Comparison of ENCODE assay signal across 10 cellular contexts in genomic region chr12:101924647-101925046, GRCh38. TPM values are rescaled to one million over a fixed set of nuclear protein-coding genes. Genes with fewer than 3 reads are reported as not detected.
DNase-seq lines count a peak whose midpoint lies in the region; ATAC-seq and TF ChIP-seq lines count a peak whose summit lies in the region.
"Had no signal": no experiment of that assay in that cellular context is flagged by ENCODE, and none has a peak within 500 bp of the region (broad histone marks: within the 10 kb centered on the region; RNA-seq: fewer than 3 reads in every experiment).

No MANE protein-coding gene starts in this region.

- ATAC-seq in Right ventricle myocardium inferior, result no peak
- ATAC-seq in right cardiac atrium, result peak; percentile 17 to 28
- peak; percentile 24 for ATAC-seq in upper lobe of right lung
- no peak for ATAC-seq in GM18517 (IDR thresholded peaks at IDR 0.05; ENCODE audit: unreplicated experiment)

- 85% methylated on average over 4 of the region's 4 CpGs for WGBS in right cardiac atrium

- intact Hi-C loops in left ventricle myocardium inferior (cut with micrococcal nuclease) (no loop called here), Right ventricle myocardium inferior (cut with DNase I) (no loop called here), right cardiac atrium (cut with DNase I) (no loop called here), upper lobe of right lung (cut with DNase I) (no loop called here)

- DNase-seq in left ventricle myocardium inferior (no peak), Right ventricle myocardium inferior (ENCODE audit: missing footprints) (no peak), SK-MEL-5 (ENCODE audit: low read depth, low spot score) (peak; percentile 32), right cardiac atrium (no peak), upper lobe of right lung (no peak), KBM-7 (no peak), dedifferentiated amniotic fluid mesenchymal stem cell (ENCODE audit: extremely low spot score) (no peak)
- DNase-seq: WERI-Rb-1 had no signal

- peak overlapping the region; percentile 55 for H3K27ac ChIP-seq in left ventricle myocardium inferior (replicated peaks)
- peak overlapping the region; percentile 88 for H3K27ac ChIP-seq in right cardiac atrium (ENCODE audit: low read length)
- H3K27ac ChIP-seq in upper lobe of right lung, result peak overlapping the region; percentile 19
- H3K27ac ChIP-seq: BLaER1, WERI-Rb-1 had no signal

- no peaks in the 10 kb centered on the region for H3K36me3 ChIP-seq in left ventricle myocardium inferior
- H3K36me3 ChIP-seq in upper lobe of right lung, result peaks cover 21% of the 10 kb centered on the region
- H3K36me3 ChIP-seq: BLaER1, WERI-Rb-1 had no signal

- H3K9me3 ChIP-seq in left ventricle myocardium inferior (replicated peaks) (no peaks in the 10 kb centered on the region), right cardiac atrium (ENCODE audit: control insufficient read depth, low read length) (no peaks in the 10 kb centered on the region), upper lobe of right lung (no peaks in the 10 kb centered on the region)
- H3K9me3 ChIP-seq: BLaER1 had no signal

- H3K4me3 ChIP-seq in left ventricle myocardium inferior, result no peak overlapping the region
- no peak overlapping the region for H3K4me3 ChIP-seq in right cardiac atrium (ENCODE audit: low read length)
- no peak overlapping the region for H3K4me3 ChIP-seq in upper lobe of right lung
- H3K4me3 ChIP-seq: BLaER1 had no signal

- in situ Hi-C loops in SK-MEL-5 (cut with HindIII; ENCODE audit: low pct_unique_long_range_greater_than_20kb, low sequenced_read_pairs), result no loop called here
- in situ Hi-C loops in KBM-7 (cut with MboI; ENCODE audit: low pct_unique_long_range_greater_than_20kb, low sequenced_read_pairs), result loop anchor here (25.0 kb wide), 1 partner anchor 563 kb away; the partner anchor contains the start of gene IGF1

- TF ChIP-seq CTCF in left ventricle myocardium inferior (IDR thresholded peaks at IDR 0.05; ENCODE audit: borderline replicate concordance), result no peak
- TF ChIP-seq CTCF in upper lobe of right lung (IDR thresholded peaks at IDR 0.05), result no peak

- no peaks in the 10 kb centered on the region for H3K27me3 ChIP-seq in left ventricle myocardium inferior (ENCODE audit: low read depth)
- H3K27me3 ChIP-seq in right cardiac atrium (ENCODE audit: control insufficient read depth, insufficient read depth), result no peaks in the 10 kb centered on the region
- H3K27me3 ChIP-seq in upper lobe of right lung, result no peaks in the 10 kb centered on the region
- H3K27me3 ChIP-seq: BLaER1 had no signal

- no peaks in the 10 kb centered on the region for H3K4me1 ChIP-seq in left ventricle myocardium inferior
- H3K4me1 ChIP-seq in right cardiac atrium (ENCODE audit: control insufficient read depth, insufficient read depth, low read length), result no peaks in the 10 kb centered on the region
- peaks cover 7% of the 10 kb centered on the region for H3K4me1 ChIP-seq in upper lobe of right lung
- H3K4me1 ChIP-seq: BLaER1 had no signal

RNA-seq across cellular contexts. Expression of gene DRAM1, which starts 47.3 kb away (rescaled TPM):
- total RNA-seq in left ventricle myocardium inferior, result 5.3 TPM
- total RNA-seq in Right ventricle myocardium inferior, result 6.2 TPM
- total RNA-seq in SK-MEL-5 (2014; rRNA removed; shearing (Covaris generic)), result 8.8 and 9.3 TPM in 2 replicates
- polyA plus RNA-seq in SK-MEL-5 (2015; cell fraction: cytosol; rRNA removed), result 15.2 and 22.8 TPM in 2 replicates
- polyA plus RNA-seq in SK-MEL-5 (2015; cell fraction: nucleus; rRNA removed), result 4.0 and 4.1 TPM in 2 replicates
- total RNA-seq in right cardiac atrium, result 10 to 100 TPM in 1 of 4 donors, 1 to 10 TPM in 3; 6.3 to 13.3 (median 9.0) TPM
- polyA plus RNA-seq in right cardiac atrium, result 4.7 TPM
- 162 TPM for total RNA-seq in upper lobe of right lung

Comparison
In these comparisons a context has a peak if more than half of its experiments do, and no peak if none do; other contexts are left out.
1. ATAC-seq: peak in right cardiac atrium (2 of 2) and upper lobe of right lung (single experiment); none in Right ventricle myocardium inferior (single experiment) and GM18517 (single experiment).
2. H3K27ac ChIP-seq: peak in every context shown above with its lines; median percentile 88 in right cardiac atrium; 55 in left ventricle myocardium inferior; 19 in upper lobe of right lung.
3. RNA of gene DRAM1, which starts 47.3 kb away (total RNA-seq): 162 TPM in upper lobe of right lung (single experiment); 6.3 to 13.3 TPM in right cardiac atrium, 8.8 to 9.3 TPM in SK-MEL-5, 6.2 TPM in Right ventricle myocardium inferior (single experiment) and 5.3 TPM in left ventricle myocardium inferior (single experiment); every median in the first group is over 10 times any median in the second.